18 cellular contexts compared by ENCODE assay signal in the genomic region with DNA sequence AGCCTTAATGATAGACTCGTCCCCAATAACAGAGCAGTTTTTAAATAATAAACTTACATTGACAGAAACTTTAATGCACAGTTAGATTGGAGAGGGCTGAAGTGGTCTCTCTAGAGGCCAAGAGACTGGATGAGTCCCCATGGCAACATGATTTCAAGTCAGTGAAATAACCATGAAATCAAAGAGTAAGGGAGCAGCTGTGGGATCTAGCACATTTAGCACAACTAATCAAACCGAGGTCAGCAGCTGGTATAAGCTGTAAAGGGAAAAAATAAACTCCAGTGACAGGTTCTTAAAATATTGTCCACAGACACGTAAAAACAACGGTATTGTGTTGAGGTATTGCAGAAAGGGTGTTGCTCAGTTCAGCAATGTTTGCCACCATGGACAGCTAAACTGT.
"Had no signal": no experiment of that assay in that cellular context is flagged by ENCODE, and none has a peak within 500 bp of the region (broad histone marks: within the 10 kb centered on the region; RNA-seq: fewer than 3 reads in every experiment).

No MANE protein-coding gene starts in this region.

- ATAC-seq: T-cell had no signal

- DNase-seq: KBM-7, MV-4-11, NCI-H1048, NCI-H1105, NCI-H1417, NCI-H1436 treated with DMSO at 0.1 percent for 48 hours, NCI-H1694, NCI-H187 treated with DMSO at 0.1 percent for 48 hours, NCI-H2029 treated with DMSO at 0.1 percent for 48 hours, NCI-H2171, NCI-H526, NCI-H82, Right ventricle myocardium superior, RPMI8226, SIG-M5, SK-N-SH, SW 1271, T-cell had no signal
